ENCODE assay signal across 8 cellular contexts in genomic region chr2:106886916-106887758, GRCh38. TPM values are rescaled to one million over a fixed set of nuclear protein-coding genes. Genes with fewer than 3 reads are reported as not detected.
A peak's percentile ranks its signal among the peaks of the same experiment; 100 is the strongest.
DNase-seq lines count a peak whose midpoint lies in the region; FAIRE-seq and TF ChIP-seq lines count a peak whose summit lies in the region.

No MANE protein-coding gene starts in this region.

- H3K79me2 ChIP-seq in osteoblast (ENCODE audit: insufficient read depth, low read length), result no peaks in the 10 kb centered on the region

- in situ Hi-C loops in ACHN (cut with HindIII; ENCODE audit: low pct_ligation_motif_present, low pct_unique_long_range_greater_than_20kb, low sequenced_read_pairs), result no loop called here

- H2AFZ ChIP-seq in osteoblast (ENCODE audit: low read length), result peak overlapping the region; percentile 41

- no peak overlapping the region for H3K27ac ChIP-seq in osteoblast (ENCODE audit: low read depth, low read length)

- H3K4me1 ChIP-seq in osteoblast (ENCODE audit: insufficient read depth, low read length), result no peaks in the 10 kb centered on the region

- H4K20me1 ChIP-seq in osteoblast (ENCODE audit: insufficient read depth, low read length), result peaks cover 2% of the 10 kb centered on the region

- peaks cover 51% of the 10 kb centered on the region for H3K27me3 ChIP-seq in osteoblast (ENCODE audit: insufficient read depth, low read length)

- peak; percentile 49 for DNase-seq in D341Med (ENCODE audit: low spot score)
- peak; percentile 86 for DNase-seq in NCI-H510A (lab: John Stamatoyannopoulos, UW)
- DNase-seq in fibroblast of villous mesenchyme (ENCODE audit: low read depth), result peak; percentile 13
- DNase-seq in osteoblast (ENCODE audit: insufficient read length, low spot score, missing footprints), result peak; percentile 86
- no peak for DNase-seq in NOMO-1 (lab: John Stamatoyannopoulos, UW; ENCODE audit: unreplicated experiment in 2 of 2)
- DNase-seq in GM12892 (ENCODE audit: insufficient read length), result no peak
- no peak for DNase-seq in activated CD4-positive, alpha-beta T cell treated with anti-CD3 and anti-CD28 coated beads, Interleukin-2, amount 50 U/mL, for 4 hours
- DNase-seq in ACHN, result no peak

- TF ChIP-seq CTCF in fibroblast of villous mesenchyme (IDR thresholded peaks at IDR 0.05; ENCODE audit: insufficient read depth, low read depth, low read length) (no peak), osteoblast (IDR thresholded peaks at IDR 0.05; ENCODE audit: extremely low read depth, low read depth, low read length) (no peak)

- peak overlapping the region; percentile 73 for H3K4me2 ChIP-seq in osteoblast (ENCODE audit: insufficient read depth, low read length)

- no peak for TF ChIP-seq POLR2A in GM12892 (IDR thresholded peaks at IDR 0.05; ENCODE audit: low read depth, low read length)

- no peaks in the 10 kb centered on the region for H3K36me3 ChIP-seq in osteoblast (ENCODE audit: insufficient read depth, low read length)

- H3K4me3 ChIP-seq in fibroblast of villous mesenchyme (ENCODE audit: low read depth, low read length) (peak overlapping the region; percentile 44), osteoblast (ENCODE audit: insufficient read depth, low read length) (peak overlapping the region; percentile 62)

- no peaks in the 10 kb centered on the region for H3K9me3 ChIP-seq in osteoblast (ENCODE audit: low read depth, low read length)

- FAIRE-seq in GM12892 (lab: Jason Lieb, UNC), result no peak

RNA-seq across cellular contexts. Expression of gene ST6GAL2, which starts 1.2 kb away (rescaled TPM):
- total RNA-seq in fibroblast of villous mesenchyme (4.3 and 5.2 TPM in 2 replicates), osteoblast (0.36 TPM in 1 of 2 replicates, not detected in the other)
- not detected for polyA plus RNA-seq in GM12892 (2012; ENCODE audit: missing spikeins)

Comparison
In these comparisons a context has a peak if more than half of its experiments do, and no peak if none do; other contexts are left out.
1. DNase-seq: peak in D341Med (single experiment), NCI-H510A (single experiment), fibroblast of villous mesenchyme (single experiment) and osteoblast (single experiment); none in NOMO-1 (0 of 2), GM12892 (single experiment), activated CD4-positive, alpha-beta T cell treated with anti-CD3 and anti-CD28 coated beads, Interleukin-2, amount 50 U/mL, for 4 hours (0 of 2) and ACHN (single experiment).